In the genomic region with DNA sequence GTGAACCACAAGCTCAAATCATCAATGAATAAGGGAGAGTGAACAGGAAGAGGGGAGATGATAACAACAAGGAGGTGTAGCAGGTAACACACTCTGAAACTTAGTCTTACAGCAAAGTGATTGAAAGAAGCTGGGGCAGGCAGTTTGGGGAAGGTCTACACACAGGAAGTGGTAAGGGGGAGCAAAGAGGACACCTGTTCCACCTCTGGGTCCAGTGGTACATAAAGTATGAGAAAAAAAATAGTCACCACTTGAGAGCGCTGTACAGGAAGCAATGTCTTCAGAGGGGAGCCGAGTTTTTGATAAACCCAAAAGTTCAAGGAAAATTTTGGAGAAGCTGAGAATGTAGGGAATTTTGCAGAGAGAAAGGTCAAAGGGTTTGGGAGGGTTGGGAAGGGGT, we compare ENCODE assay signal across 26 cellular contexts.
"Had no signal": no experiment of that assay in that cellular context is flagged by ENCODE, and none has a peak within 500 bp of the region (broad histone marks: within the 10 kb centered on the region; RNA-seq: fewer than 3 reads in every experiment).

No MANE protein-coding gene starts in this region.

- H3K9me3 Mint-ChIP-seq: natural killer cell; nephron progenitor cell; neural progenitor cell; stimulated activated memory B cell treated with anti-CD40 and anti-IgM and Interleukin-4, amounts not matched to agents 10 μg/mL and 1 μg/mL and 100 μg/mL, for 72 hours; stimulated activated naive CD8-positive, alpha-beta T cell treated with anti-CD3 and anti-CD28 coated beads, Interleukin-15, amount 100 ng/mL, for 72 hours; type B pancreatic cell had no signal

- H3K9ac ChIP-seq: neural progenitor cell, parathyroid adenoma had no signal

- H3K27me3 Mint-ChIP-seq: stimulated activated memory B cell treated with anti-CD40 and anti-IgM and Interleukin-4, amounts not matched to agents 10 μg/mL and 1 μg/mL and 100 μg/mL, for 72 hours had no signal

- H3K4me3 ChIP-seq: hepatocyte, left ventricle myocardium inferior, lung, neural progenitor cell, right atrium auricular region, right lobe of liver, smooth muscle cell, tibial nerve, uterus had no signal

- DNase-seq: islet precursor cell; left ventricle myocardium inferior; midbrain; naive B cell; natural killer cell; nephron progenitor cell; occipital lobe; right lobe of liver; stimulated activated CD4-positive, alpha-beta T cell treated with anti-CD3 and anti-CD28 coated beads, Interleukin-1b, Interleukin-23, amount 100 ng/mL, for 48 hours; stimulated activated CD4-positive, alpha-beta T cell treated with anti-CD3 and anti-CD28 coated beads, Interleukin-2, amount 100 ng/mL, for 48 hours; stimulated activated CD4-positive, alpha-beta T cell treated with anti-CD3 and anti-CD28 coated beads, Interleukin-4, amount 100 ng/mL, for 4 hours; stimulated activated CD8-positive, alpha-beta memory T cell treated with anti-CD3 and anti-CD28 coated beads, Interleukin-4, amount 100 ng/mL, for 48 hours; stimulated activated naive CD4-positive, alpha-beta T cell treated with Interleukin-2 at 50 U/mL for 16 hours; stimulated activated naive CD8-positive, alpha-beta T cell treated with anti-CD3 and anti-CD28 coated beads, Interleukin-15, amount 100 ng/mL, for 72 hours; substantia nigra; uterus had no signal

- H3K79me2 ChIP-seq: hepatocyte, parathyroid adenoma had no signal

- H3K27ac ChIP-seq: hepatocyte, left ventricle myocardium inferior, neural progenitor cell, neutrophil, parathyroid adenoma, right atrium auricular region, right lobe of liver, tibial nerve, uterus had no signal

- H3K4me1 ChIP-seq: left ventricle myocardium inferior, neural progenitor cell, parathyroid adenoma, right atrium auricular region, right lobe of liver, tibial nerve, uterus had no signal

- H3K36me3 ChIP-seq: left ventricle myocardium inferior, neural progenitor cell, neutrophil, right atrium auricular region, right lobe of liver, tibial nerve, uterus had no signal

- H3K36me3 Mint-ChIP-seq: naive B cell; natural killer cell; neural progenitor cell; stimulated activated memory B cell treated with anti-CD40 and anti-IgM and Interleukin-4, amounts not matched to agents 10 μg/mL and 1 μg/mL and 100 μg/mL, for 72 hours; type B pancreatic cell had no signal

- H3K27ac Mint-ChIP-seq: naive B cell; natural killer cell; nephron progenitor cell; neural progenitor cell; stimulated activated memory B cell treated with anti-CD40 and anti-IgM and Interleukin-4, amounts not matched to agents 10 μg/mL and 1 μg/mL and 100 μg/mL, for 72 hours; stimulated activated naive CD8-positive, alpha-beta T cell treated with anti-CD3 and anti-CD28 coated beads, Interleukin-15, amount 100 ng/mL, for 72 hours; type B pancreatic cell had no signal

- ATAC-seq: natural killer cell; right lobe of liver; stimulated activated memory B cell treated with anti-CD40 and anti-IgM and Interleukin-4, amounts not matched to agents 10 μg/mL and 1 μg/mL and 100 μg/mL, for 72 hours; stimulated activated naive CD8-positive, alpha-beta T cell treated with anti-CD3 and anti-CD28 coated beads, Interleukin-15, amount 100 ng/mL, for 72 hours had no signal

- H3K4me3 Mint-ChIP-seq: naive B cell; natural killer cell; nephron progenitor cell; neural progenitor cell; stimulated activated memory B cell treated with anti-CD40 and anti-IgM and Interleukin-4, amounts not matched to agents 10 μg/mL and 1 μg/mL and 100 μg/mL, for 72 hours; stimulated activated naive CD8-positive, alpha-beta T cell treated with anti-CD3 and anti-CD28 coated beads, Interleukin-15, amount 100 ng/mL, for 72 hours; type B pancreatic cell had no signal

- H3K4me2 ChIP-seq: hepatocyte, neural progenitor cell, smooth muscle cell had no signal

- H3K9me3 ChIP-seq: left ventricle myocardium inferior, neutrophil, right atrium auricular region, right lobe of liver, tibial nerve, uterus had no signal

- H2AFZ ChIP-seq: hepatocyte, neural progenitor cell, parathyroid adenoma had no signal

- H3K27me3 ChIP-seq: hepatocyte, neural progenitor cell, neutrophil, right atrium auricular region, right lobe of liver, tibial nerve, uterus had no signal

- H3K4me1 Mint-ChIP-seq: natural killer cell; neural progenitor cell; stimulated activated memory B cell treated with anti-CD40 and anti-IgM and Interleukin-4, amounts not matched to agents 10 μg/mL and 1 μg/mL and 100 μg/mL, for 72 hours; stimulated activated naive CD8-positive, alpha-beta T cell treated with anti-CD3 and anti-CD28 coated beads, Interleukin-15, amount 100 ng/mL, for 72 hours had no signal
